1 cellular context compared by ENCODE assay signal in the genomic region with DNA sequence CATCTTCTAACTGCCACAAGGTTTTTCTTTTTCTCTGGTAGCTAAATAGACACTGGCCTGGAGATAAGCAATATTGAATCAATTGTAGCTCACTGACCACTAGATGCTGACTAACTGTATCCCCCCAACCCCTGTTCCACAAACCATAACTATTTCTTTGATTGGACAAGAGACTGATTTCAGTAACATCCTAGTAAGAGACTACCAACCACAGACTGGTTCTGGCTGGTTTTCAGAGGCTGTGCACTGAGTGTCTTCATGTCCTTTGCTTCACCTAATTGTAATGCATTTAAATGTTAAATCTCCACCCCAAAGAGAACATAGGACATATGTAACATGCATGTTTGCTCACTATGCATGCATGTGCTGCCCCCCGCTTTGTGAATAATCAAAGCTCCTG.
TF ChIP-seq lines count a peak whose summit lies in the region.

No MANE protein-coding gene starts in this region.

TF ChIP-seq in IMR-90, 13 proteins besides CTCF, POLR2A, EP300 and RAD21:
- no peak for TF ChIP-seq NFE2L2 (IDR thresholded peaks at IDR 0.05; ENCODE audit: low read depth, low read length)
- no peak for TF ChIP-seq RCOR1 (IDR thresholded peaks at IDR 0.05; ENCODE audit: insufficient replicate concordance, low read length)
- no peak for TF ChIP-seq MAFK (IDR thresholded peaks at IDR 0.05; ENCODE audit: low read depth, low read length)
- TF ChIP-seq MAZ (IDR thresholded peaks at IDR 0.05; ENCODE audit: borderline replicate concordance, low read depth, low read length), result no peak
- no peak for TF ChIP-seq FOS (IDR thresholded peaks at IDR 0.05; ENCODE audit: low read depth, low read length)
- no peak for TF ChIP-seq CHD1 (IDR thresholded peaks at IDR 0.05; ENCODE audit: low read depth, low read length)
- no peak for TF ChIP-seq ELK1 (IDR thresholded peaks at IDR 0.05; ENCODE audit: borderline replicate concordance, low read depth, low read length)
- no peak for TF ChIP-seq SMC3 (IDR thresholded peaks at IDR 0.05; ENCODE audit: low read depth, low read length)
- TF ChIP-seq MXI1 (IDR thresholded peaks at IDR 0.05; ENCODE audit: borderline replicate concordance, low read depth, low read length), result no peak
- TF ChIP-seq CEBPB (IDR thresholded peaks at IDR 0.05; ENCODE audit: low read depth, low read length), result no peak
- TF ChIP-seq RFX5 (IDR thresholded peaks at IDR 0.05; ENCODE audit: low read depth, low read length), result no peak
- TF ChIP-seq BHLHE40 (IDR thresholded peaks at IDR 0.05; ENCODE audit: low read depth, low read length), result no peak
- TF ChIP-seq, protein P1, sequence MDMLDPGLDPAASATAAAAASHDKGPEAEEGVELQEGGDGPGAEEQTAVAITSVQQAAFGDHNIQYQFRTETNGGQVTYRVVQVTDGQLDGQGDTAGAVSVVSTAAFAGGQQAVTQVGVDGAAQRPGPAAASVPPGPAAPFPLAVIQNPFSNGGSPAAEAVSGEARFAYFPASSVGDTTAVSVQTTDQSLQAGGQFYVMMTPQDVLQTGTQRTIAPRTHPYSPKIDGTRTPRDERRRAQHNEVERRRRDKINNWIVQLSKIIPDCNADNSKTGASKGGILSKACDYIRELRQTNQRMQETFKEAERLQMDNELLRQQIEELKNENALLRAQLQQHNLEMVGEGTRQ (IDR thresholded peaks at IDR 0.05; ENCODE audit: low read depth, low read length), result no peak
